8 cellular contexts compared by ENCODE assay signal in genomic region chr10:89645742-89646172, GRCh38. TPM values are rescaled to one million over a fixed set of nuclear protein-coding genes. Genes with fewer than 3 reads are reported as not detected.
DNase-seq lines count a peak whose midpoint lies in the region; ATAC-seq and TF ChIP-seq lines count a peak whose summit lies in the region.

No MANE protein-coding gene starts in this region.

- no peaks in the 10 kb centered on the region for H3K9me3 ChIP-seq in gastroesophageal sphincter
- H3K9me3 ChIP-seq in psoas muscle, result no peaks in the 10 kb centered on the region

- TF ChIP-seq EP300 in gastroesophageal sphincter (IDR thresholded peaks at IDR 0.05), result no peak

- peak overlapping the region; percentile 59 for H3K4me3 ChIP-seq in GM23338
- peak overlapping the region; percentile 74 to 90 for H3K4me3 ChIP-seq in gastroesophageal sphincter
- H3K4me3 ChIP-seq in psoas muscle, result peak overlapping the region; percentile 94

- H3K4me3 Mint-ChIP-seq in GM23338, result no peak overlapping the region; the same call in 1 of the 3 replicates

- intact Hi-C loops in psoas muscle (cut with DNase I) (loop anchor here in 1 of 2 donors (5.0 to 10.0 kb wide), 2 partner anchors 57 to 351 kb away; partner anchors contain the start of gene KIF20B), sciatic nerve (cut with DNase I) (no loop called here)

- H3K4me2 ChIP-seq in GM23338, result peak overlapping the region; percentile 80

- peaks cover 33% of the 10 kb centered on the region for H3K79me2 ChIP-seq in GM23338 (replicated peaks; ENCODE audit: insufficient read depth)

- H3K27me3 ChIP-seq in GM23338 (ENCODE audit: insufficient read depth), result no peaks in the 10 kb centered on the region
- no peaks in the 10 kb centered on the region for H3K27me3 ChIP-seq in gastroesophageal sphincter
- H3K27me3 ChIP-seq in psoas muscle (ENCODE audit: insufficient read depth in 3 of 3, low read length in 2 of 3), result no peaks in the 10 kb centered on the region

- peak overlapping the region; percentile 99 for H3K27ac Mint-ChIP-seq in GM23338

- H3K4me1 ChIP-seq in GM23338 (ENCODE audit: insufficient read depth) (peaks cover 29% of the 10 kb centered on the region), gastroesophageal sphincter (peaks cover 0 to 22% (median 9%) of the 10 kb centered on the region in 3 donors), psoas muscle (peaks cover 39% of the 10 kb centered on the region)

- TF ChIP-seq POLR2A in gastroesophageal sphincter (IDR thresholded peaks at IDR 0.05), result no peak

- CTCF ChIA-PET in RWPE1 (lab: Yijun Ruan, JAX), result no interaction called here

- ATAC-seq in GM23338, result no peak
- no peak for ATAC-seq in gastroesophageal sphincter
- ATAC-seq in psoas muscle, result peak; percentile 15 to 58 (median 52)
- no peak for ATAC-seq in GM21447 (IDR thresholded peaks at IDR 0.05; ENCODE audit: unreplicated experiment)
- ATAC-seq in sciatic nerve, result no peak

- peaks cover 6% of the 10 kb centered on the region; the same call in 2 of the 3 replicates for H3K36me3 Mint-ChIP-seq in GM23338 (ENCODE audit: low read depth)

- no peaks in the 10 kb centered on the region; the same call in 1 of the 2 replicates for H3K9me2 ChIP-seq in GM23338 (ENCODE audit: insufficient read depth)

- DNase-seq in GM23338 (ENCODE audit: low spot score) (peak; percentile 30), RWPE1 (ENCODE audit: low spot score) (no peak), psoas muscle (peak in 1 of 2 donors; percentile 58), NCI-H82 treated with DMSO at 0.1 percent for 48 hours (lab: John Stamatoyannopoulos, UW; ENCODE audit: unreplicated experiment) (no peak), NCI-H1436 (lab: John Stamatoyannopoulos, UW) (no peak), sciatic nerve (ENCODE audit: low spot score) (no peak)

- H3K27ac ChIP-seq in GM23338 (ENCODE audit: low read depth) (peak overlapping the region; percentile 81), RWPE1 (peak overlapping the region; percentile 98), gastroesophageal sphincter (peak overlapping the region; percentile 83 to 95 (median 93)), psoas muscle (peak overlapping the region; percentile 93)

- peaks cover 7% of the 10 kb centered on the region for H3K27me3 Mint-ChIP-seq in GM23338 (ENCODE audit: insufficient read depth, low read depth, poor library complexity)

- POLR2A ChIA-PET in RWPE1 (lab: Yijun Ruan, JAX; ENCODE audit: low non-redundant PET), result no interaction called here

- H3K36me3 ChIP-seq in GM23338 (ENCODE audit: insufficient read depth) (no peaks in the 10 kb centered on the region), gastroesophageal sphincter (no peaks in the 10 kb centered on the region), psoas muscle (ENCODE audit: insufficient read depth in 1 of 2, low read depth in 1 of 2) (no peaks in the 10 kb centered on the region)

- peaks cover 10% of the 10 kb centered on the region; the same call in 1 of the 3 replicates for H3K9me3 Mint-ChIP-seq in GM23338

- no peaks in the 10 kb centered on the region for H3F3A ChIP-seq in GM23338 (replicated peaks; ENCODE audit: low read depth)

- peaks cover 48% of the 10 kb centered on the region for H3K4me1 Mint-ChIP-seq in GM23338

- TF ChIP-seq CTCF in GM23338 (conservative IDR thresholded peaks at IDR 0.05; ENCODE audit: low read depth in 2 of 2) (no peak), RWPE1 (conservative IDR thresholded peaks at IDR 0.05; ENCODE audit: low read depth) (no peak), gastroesophageal sphincter (IDR thresholded peaks at IDR 0.05) (no peak), psoas muscle (IDR thresholded peaks at IDR 0.05) (no peak)

- H2AFZ ChIP-seq in GM23338, result peak overlapping the region; percentile 87

- H4K20me1 ChIP-seq in GM23338 (replicated peaks; ENCODE audit: insufficient read depth), result peaks cover 14% of the 10 kb centered on the region; the same call in 1 of the 2 replicates

- WGBS in gastroesophageal sphincter (ENCODE audit: low coverage in 1 of 2), 2 donors, result 10 to 14% methylated on average over 5 of the region's 6 CpGs
- 9 to 16% (median 15%) methylated on average over 6 of the region's 6 CpGs for WGBS in psoas muscle, 3 donors

TF ChIP-seq in GM23338, 12 proteins besides CTCF, POLR2A, EP300 and RAD21:
- TF ChIP-seq ZNF331 (CRISPR knock-in tag; IDR thresholded peaks at IDR 0.05; ENCODE audit: low read depth) (no peak), STAT1 (IDR thresholded peaks at IDR 0.05; ENCODE audit: unreplicated experiment) (no peak), NANOG (IDR thresholded peaks at IDR 0.05; ENCODE audit: borderline replicate concordance) (no peak), ZNF114 (CRISPR knock-in tag; IDR thresholded peaks at IDR 0.05) (no peak), EZH2phosphoT487 (IDR thresholded peaks at IDR 0.05; ENCODE audit: unreplicated experiment) (no peak), POLR2AphosphoS5 (IDR thresholded peaks at IDR 0.05; ENCODE audit: low read depth) (no peak)

RNA-seq across cellular contexts. Expression of gene PANK1, which starts 0.7 kb away (rescaled TPM):
- total RNA-seq in GM23338 (2014; rRNA removed; shearing (Covaris generic)), result 44.7 and 62.5 TPM in 2 replicates
- polyA plus RNA-seq in GM23338 (2016; fragmentation: Nextera tagmentation; extraction: Ambion mirVana) (14.6 and 15.2 TPM in 2 replicates), psoas muscle (1 to 10 TPM in 2 of 3 donors, under 1 TPM in 1; 0.91 to 6.3 (median 4.8) TPM)
- total RNA-seq in gastroesophageal sphincter (1 to 10 TPM; 3.6 to 4.9 (median 4.1) TPM), psoas muscle (10 to 100 TPM in 3 of 4 donors, 1 to 10 TPM in 1; 3.5 to 17.0 (median 11.8) TPM), sciatic nerve (4.9 TPM)

RNA-seq across cellular contexts. Expression of gene KIF20B, which starts 55.6 kb away (rescaled TPM):
- total RNA-seq in GM23338 (2014; rRNA removed; shearing (Covaris generic)), result 42.3 and 42.7 TPM in 2 replicates
- polyA plus RNA-seq in GM23338 (2016; fragmentation: Nextera tagmentation; extraction: Ambion mirVana) (82.4 and 111 TPM in 2 replicates), psoas muscle (under 1 TPM; 0.18 to 0.57 (median 0.49) TPM)
- total RNA-seq in gastroesophageal sphincter (1 to 10 TPM; 2.4 to 3.0 (median 2.9) TPM), psoas muscle (under 1 TPM; 0.54 to 0.84 (median 0.72) TPM), sciatic nerve (6.7 TPM)

Comparison
In these comparisons a context has a peak if more than half of its experiments do, and no peak if none do; other contexts are left out.
1. ATAC-seq: peak in psoas muscle (4 of 4); none in GM23338 (single experiment), gastroesophageal sphincter (single experiment), GM21447 (single experiment) and sciatic nerve (single experiment).
2. Peak in every context shown above with its lines, with median percentiles within 50 percentile points of each other: H3K27ac ChIP-seq and H3K4me3 ChIP-seq.